Comparison of ENCODE assay signal across 14 cellular contexts in the genomic region with DNA sequence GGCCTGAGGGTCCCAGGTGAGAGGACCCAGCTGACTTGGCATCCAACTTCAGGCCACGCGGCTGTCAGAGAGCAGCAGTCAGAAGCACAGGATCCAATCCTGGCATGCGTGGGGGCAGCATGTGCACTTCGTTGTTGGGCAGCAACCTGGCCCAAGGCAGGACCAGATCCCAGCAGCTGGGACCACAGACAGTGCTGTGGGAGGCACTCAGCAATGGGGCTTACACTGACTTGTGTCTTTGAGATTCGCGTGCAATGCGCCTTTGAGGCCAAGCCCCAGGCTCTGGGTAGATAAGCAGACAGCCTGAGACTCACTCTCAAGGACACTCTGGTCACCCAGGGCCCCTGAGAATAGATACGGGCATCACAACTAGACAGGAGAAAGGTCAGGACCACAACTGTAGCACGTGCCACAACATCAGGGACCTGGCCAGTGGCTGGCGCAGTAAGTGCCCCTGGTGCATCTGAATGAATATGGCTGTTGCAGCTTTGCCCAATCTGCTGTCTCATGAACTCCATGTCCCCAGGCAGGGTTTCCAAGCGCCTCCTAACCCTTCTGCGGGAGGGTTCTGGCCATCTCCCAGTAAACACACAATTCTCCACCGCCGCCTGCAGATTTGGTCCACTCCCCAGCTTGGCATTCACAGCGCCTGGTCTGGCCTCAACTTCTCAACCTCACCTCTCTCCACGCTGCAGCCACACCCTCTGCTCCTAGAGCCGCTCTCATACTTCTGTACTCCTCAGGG. TPM values are rescaled to one million over a fixed set of nuclear protein-coding genes. Genes with fewer than 3 reads are reported as not detected.
DNase-seq lines count a peak whose midpoint lies in the region; ATAC-seq and TF ChIP-seq lines count a peak whose summit lies in the region.
"Had no signal": no experiment of that assay in that cellular context is flagged by ENCODE, and none has a peak within 500 bp of the region (broad histone marks: within the 10 kb centered on the region; RNA-seq: fewer than 3 reads in every experiment).

No MANE protein-coding gene starts in this region.

- POLR2A ChIA-PET in activated CD8-positive, alpha-beta T cell treated with anti-CD3 and anti-CD28 coated beads for 36 hours (lab: Charles Lee): interaction anchor here (1.3 kb wide), 1 partner anchor 94 kb away, joined by 4 read pairs; no protein-coding TSS in a partner anchor

- H3K27ac ChIP-seq in left lung: peak overlapping the region; percentile 26 to 76
- peak overlapping the region in 3 of 5 donors; percentile 4 to 49 (median 29) for H3K27ac ChIP-seq in stomach
- peak overlapping the region in 12 of 59 donors; percentile 3 to 88 (median 34) for H3K27ac ChIP-seq in dorsolateral prefrontal cortex

- H3K4me3 ChIP-seq in left lung (no peak overlapping the region), stomach (no peak overlapping the region), dorsolateral prefrontal cortex (no peak overlapping the region)
- H3K4me3 ChIP-seq: skin epidermis, tibial nerve had no signal

- H3K36me3 Mint-ChIP-seq in activated CD8-positive, alpha-beta memory T cell treated with anti-CD3 and anti-CD28 coated beads, Interleukin-2, amount 10 ng/mL, durations not matched to agents 7 days and 5 days: no peaks in the 10 kb centered on the region
- H3K36me3 Mint-ChIP-seq in activated CD8-positive, alpha-beta T cell treated with anti-CD3 and anti-CD28 coated beads for 36 hours (ENCODE audit: low read depth): peaks cover 4% of the 10 kb centered on the region

- H3K4me1 ChIP-seq in left lung (peaks cover 19 to 78% of the 10 kb centered on the region in 2 donors), stomach (peaks cover 20 to 73% (median 64%) of the 10 kb centered on the region in 4 donors)

- H3K4me1 Mint-ChIP-seq in activated CD8-positive, alpha-beta memory T cell treated with anti-CD3 and anti-CD28 coated beads, Interleukin-2, amount 10 ng/mL, durations not matched to agents 7 days and 5 days: peaks cover 27% of the 10 kb centered on the region
- H3K4me1 Mint-ChIP-seq in activated CD8-positive, alpha-beta T cell treated with anti-CD3 and anti-CD28 coated beads for 36 hours (ENCODE audit: low read depth): peaks cover 35% of the 10 kb centered on the region

- no peaks in the 10 kb centered on the region for H3K36me3 ChIP-seq in left lung
- H3K36me3 ChIP-seq in stomach: peaks cover 0 to 3% (median 0%) of the 10 kb centered on the region in 4 donors
- H3K36me3 ChIP-seq: tibial nerve had no signal

- no peaks in the 10 kb centered on the region for H3K27me3 Mint-ChIP-seq in activated CD8-positive, alpha-beta memory T cell treated with anti-CD3 and anti-CD28 coated beads, Interleukin-2, amount 10 ng/mL, durations not matched to agents 7 days and 5 days
- no peaks in the 10 kb centered on the region for H3K27me3 Mint-ChIP-seq in activated CD8-positive, alpha-beta T cell treated with anti-CD3 and anti-CD28 coated beads for 36 hours

- H3K27me3 ChIP-seq in left lung (no peaks in the 10 kb centered on the region), stomach (no peaks in the 10 kb centered on the region), dorsolateral prefrontal cortex (no peaks in the 10 kb centered on the region)
- H3K27me3 ChIP-seq: tibial nerve had no signal

- DNase-seq in activated CD8-positive, alpha-beta memory T cell treated with anti-CD3 and anti-CD28 coated beads, Interleukin-2, amount 10 ng/mL, durations not matched to agents 7 days and 5 days: no peak
- DNase-seq in activated CD8-positive, alpha-beta memory T cell treated with anti-CD3 and anti-CD28 coated beads, Interleukin-2, amount 50 U/mL, for 48 hours: no peak
- no peak for DNase-seq in activated CD8-positive, alpha-beta T cell treated with anti-CD3 and anti-CD28 coated beads for 36 hours
- peak in 1 of 2 donors; percentile 71 for DNase-seq in left lung
- DNase-seq in stomach: peak; percentile 51
- no peak for DNase-seq in UCSD-AML1 (lab: John Stamatoyannopoulos, UW; ENCODE audit: unreplicated experiment)
- no peak for DNase-seq in SIG-M5 treated with dmso at 0.1 percent for 504 hours (lab: John Stamatoyannopoulos, UW; ENCODE audit: unreplicated experiment)
- no peak for DNase-seq in dorsolateral prefrontal cortex
- DNase-seq: DMS153, NCI-H1417 treated with DMSO at 0.1 percent for 48 hours, NCI-H748 treated with DMSO at 0.1 percent for 48 hours had no signal

- TF ChIP-seq EP300 in stomach (IDR thresholded peaks at IDR 0.05): no peak

- CTCF ChIA-PET in activated CD8-positive, alpha-beta memory T cell treated with anti-CD3 and anti-CD28 coated beads, Interleukin-2, amount 10 ng/mL, durations not matched to agents 7 days and 5 days (lab: Charles Lee): interaction anchor here (0.9 to 1.9 kb wide), 5 partner anchors 11 to 94 kb away, joined by 3 to 5 read pairs (median 4); no protein-coding TSS in a partner anchor
- CTCF ChIA-PET in activated CD8-positive, alpha-beta T cell treated with anti-CD3 and anti-CD28 coated beads for 36 hours (lab: Charles Lee): interaction anchor here (2.2 kb wide), 1 partner anchor 59 kb away, joined by 9 read pairs; no protein-coding TSS in a partner anchor

- ATAC-seq in activated CD8-positive, alpha-beta memory T cell treated with anti-CD3 and anti-CD28 coated beads, Interleukin-2, amount 10 ng/mL, durations not matched to agents 7 days and 5 days: no peak
- no peak for ATAC-seq in activated CD8-positive, alpha-beta T cell treated with anti-CD3 and anti-CD28 coated beads for 36 hours
- ATAC-seq in left lung: peak; percentile 53
- ATAC-seq: activated CD4-positive, CD25-positive, alpha-beta regulatory T cell treated with anti-CD3 and anti-CD28 coated beads, Interleukin-2, amount 50 U/mL, for 24 hours had no signal

- no peak for TF ChIP-seq POLR2A in stomach (IDR thresholded peaks at IDR 0.05)

- H3K27ac Mint-ChIP-seq in activated CD8-positive, alpha-beta memory T cell treated with anti-CD3 and anti-CD28 coated beads, Interleukin-2, amount 10 ng/mL, durations not matched to agents 7 days and 5 days: peak overlapping the region; percentile 9
- H3K27ac Mint-ChIP-seq in activated CD8-positive, alpha-beta T cell treated with anti-CD3 and anti-CD28 coated beads for 36 hours: peak overlapping the region; percentile 50

- TF ChIP-seq CTCF in activated CD8-positive, alpha-beta T cell treated with anti-CD3 and anti-CD28 coated beads for 36 hours (IDR thresholded peaks at IDR 0.05): no peak
- TF ChIP-seq CTCF in left lung (IDR thresholded peaks at IDR 0.05) (no peak), stomach (IDR thresholded peaks at IDR 0.05) (no peak), dorsolateral prefrontal cortex (IDR thresholded peaks at IDR 0.05 in 54 of 56, conservative IDR thresholded peaks at IDR 0.05 in 2 of 56; ENCODE audit: low read depth in 1 of 56, partially characterized antibody in 56 of 56) (no peak)

- intact Hi-C loops in activated CD8-positive, alpha-beta T cell treated with anti-CD3 and anti-CD28 coated beads for 36 hours (cut with micrococcal nuclease): no loop called here
- intact Hi-C loops in left lung (cut with DNase I): no loop called here
- intact Hi-C loops in stomach (cut with DNase I; ENCODE audit: low total_unique reads): no loop called here
- intact Hi-C loops in dorsolateral prefrontal cortex (cut with DNase I): no loop called here

- no peaks in the 10 kb centered on the region for H3K9me3 Mint-ChIP-seq in activated CD8-positive, alpha-beta memory T cell treated with anti-CD3 and anti-CD28 coated beads, Interleukin-2, amount 10 ng/mL, durations not matched to agents 7 days and 5 days (ENCODE audit: low read depth)
- no peaks in the 10 kb centered on the region for H3K9me3 Mint-ChIP-seq in activated CD8-positive, alpha-beta T cell treated with anti-CD3 and anti-CD28 coated beads for 36 hours

- no peak overlapping the region for H3K4me3 Mint-ChIP-seq in activated CD8-positive, alpha-beta memory T cell treated with anti-CD3 and anti-CD28 coated beads, Interleukin-2, amount 10 ng/mL, durations not matched to agents 7 days and 5 days
- H3K4me3 Mint-ChIP-seq in activated CD8-positive, alpha-beta T cell treated with anti-CD3 and anti-CD28 coated beads for 36 hours: no peak overlapping the region

- WGBS in stomach, 5 donors: 41 to 60% (median 53%) methylated on average over 7 to 17 of the region's 17 CpGs

- H3K9me3 ChIP-seq in left lung: no peaks in the 10 kb centered on the region
- no peaks in the 10 kb centered on the region for H3K9me3 ChIP-seq in stomach
- H3K9me3 ChIP-seq: tibial nerve had no signal

RNA-seq across cellular contexts. Expression of a gene that starts 3.2 kb away (rescaled TPM):
- total RNA-seq in activated CD8-positive, alpha-beta memory T cell treated with anti-CD3 and anti-CD28 coated beads, Interleukin-2, amount 10 ng/mL, durations not matched to agents 7 days and 5 days: 10 to 100 TPM; 47.5 to 49.4 TPM
- total RNA-seq in activated CD8-positive, alpha-beta T cell treated with anti-CD3 and anti-CD28 coated beads for 36 hours: 10 to 100 TPM; 65.9 to 70.1 TPM
- total RNA-seq in left lung: 10 to 100 TPM; 26.2 to 44.6 TPM
- total RNA-seq in stomach: 100 to 1,000 TPM in 1 of 5 donors, 10 to 100 TPM in 3, 1 to 10 TPM in 1; 4.7 to 218 (median 28.1) TPM
- 100 to 1,000 TPM in 2 of 3 donors, 10 to 100 TPM in 1; 54.4 to 117 (median 104) TPM for polyA plus RNA-seq in stomach
- total RNA-seq in dorsolateral prefrontal cortex: 10 to 100 TPM; 31.5 to 61.9 (median 44.6) TPM

RNA-seq across cellular contexts. Expression of a gene that starts 23.7 kb away (rescaled TPM):
- not detected for total RNA-seq in activated CD8-positive, alpha-beta memory T cell treated with anti-CD3 and anti-CD28 coated beads, Interleukin-2, amount 10 ng/mL, durations not matched to agents 7 days and 5 days
- total RNA-seq in activated CD8-positive, alpha-beta T cell treated with anti-CD3 and anti-CD28 coated beads for 36 hours: not detected
- total RNA-seq in left lung: 10 to 100 TPM; 24.5 to 28.3 TPM
- 10 to 100 TPM; 10.5 to 25.6 (median 11.6) TPM for total RNA-seq in stomach
- polyA plus RNA-seq in stomach: 1 to 10 TPM; 3.7 to 7.2 (median 5.1) TPM
- 10 to 100 TPM in 84 of 120 experiments, 1 to 10 TPM in 36; 3.9 to 49.4 (median 12.1) TPM for total RNA-seq in dorsolateral prefrontal cortex

RNA-seq across cellular contexts. Expression of a gene that starts 32.1 kb away (rescaled TPM):
- under 1 TPM; 0.55 to 0.63 TPM for total RNA-seq in activated CD8-positive, alpha-beta memory T cell treated with anti-CD3 and anti-CD28 coated beads, Interleukin-2, amount 10 ng/mL, durations not matched to agents 7 days and 5 days
- total RNA-seq in activated CD8-positive, alpha-beta T cell treated with anti-CD3 and anti-CD28 coated beads for 36 hours: under 1 TPM; 0.49 to 0.77 TPM
- total RNA-seq in left lung (10 to 100 TPM; 28.9 to 31.0 TPM), stomach (10 to 100 TPM in 1 of 5 donors, 1 to 10 TPM in 4; 3.2 to 21.0 (median 4.6) TPM), dorsolateral prefrontal cortex (10 to 100 TPM in 35 of 120 experiments, 1 to 10 TPM in 85; 5.4 to 21.8 (median 8.4) TPM)
- polyA plus RNA-seq in stomach: 1 to 10 TPM; 4.4 to 9.0 (median 5.8) TPM

Comparison
In these comparisons a context has a peak if more than half of its experiments do, and no peak if none do; other contexts are left out.
1. RNA of a gene that starts 23.7 kb away (total RNA-seq): 24.5 to 28.3 TPM in left lung, 3.9 to 49.4 TPM in dorsolateral prefrontal cortex and 10.5 to 25.6 TPM in stomach; not detected in activated CD8-positive, alpha-beta memory T cell treated with anti-CD3 and anti-CD28 coated beads, Interleukin-2, amount 10 ng/mL, durations not matched to agents 7 days and 5 days and not detected in activated CD8-positive, alpha-beta T cell treated with anti-CD3 and anti-CD28 coated beads for 36 hours; every median in the first group is over 4 times any median in the second.